ENCODE assay signal across 15 cellular contexts in genomic region chr2:132430895-132431294, GRCh38. TPM values are rescaled to one million over a fixed set of nuclear protein-coding genes. Genes with fewer than 3 reads are reported as not detected.
"Had no signal": no experiment of that assay in that cellular context is flagged by ENCODE, and none has a peak within 500 bp of the region (broad histone marks: within the 10 kb centered on the region; RNA-seq: fewer than 3 reads in every experiment).

No MANE protein-coding gene starts in this region.

- ATAC-seq: heart left ventricle; stimulated activated naive CD8-positive, alpha-beta T cell treated with anti-CD3 and anti-CD28 coated beads, Interleukin-15, Interleukin-2, amounts not matched to agents 100 U/mL and 50 U/mL, for 24 hours had no signal

- H3K27ac ChIP-seq: heart left ventricle, ovary, suprapubic skin, upper lobe of left lung had no signal

- H3K36me3 ChIP-seq: heart left ventricle, ovary, suprapubic skin, upper lobe of left lung had no signal

- H3K27me3 ChIP-seq: ovary, suprapubic skin, upper lobe of left lung had no signal

- H3K4me3 ChIP-seq: heart left ventricle, ovary, suprapubic skin, upper lobe of left lung had no signal

- H3K27ac Mint-ChIP-seq: activated CD4-positive, alpha-beta memory T cell treated with anti-CD3 and anti-CD28 coated beads for 36 hours; brain had no signal

- H3K27me3 Mint-ChIP-seq: activated CD4-positive, alpha-beta memory T cell treated with anti-CD3 and anti-CD28 coated beads for 36 hours; brain had no signal

- H3K9me3 Mint-ChIP-seq: activated CD4-positive, alpha-beta memory T cell treated with anti-CD3 and anti-CD28 coated beads for 36 hours had no signal

- H3K4me1 ChIP-seq: heart left ventricle, suprapubic skin, upper lobe of left lung had no signal

- H3K9me3 ChIP-seq: ovary, suprapubic skin had no signal

- H3K4me3 Mint-ChIP-seq: activated CD4-positive, alpha-beta memory T cell treated with anti-CD3 and anti-CD28 coated beads for 36 hours; brain; neural crest cell had no signal

- DNase-seq: activated CD4-positive, alpha-beta memory T cell treated with anti-CD3 and anti-CD28 coated beads for 36 hours; activated CD4-positive, alpha-beta T cell treated with anti-CD3 and anti-CD28 coated beads for 1 hour; activated T-cell treated with anti-CD3 and anti-CD28 coated beads, Interleukin-2, amount 50 U/mL, for 48 hours; cerebellar nuclear complex; foreskin melanocyte; heart left ventricle; kidney; ovary; stimulated activated CD4-positive, alpha-beta T cell treated with anti-CD3 and anti-CD28 coated beads, Interleukin-2, amount 100 ng/mL, for 48 hours; stimulated activated naive CD8-positive, alpha-beta T cell treated with anti-CD3 and anti-CD28 coated beads, Interleukin-15, Interleukin-2, amounts not matched to agents 100 U/mL and 50 U/mL, for 24 hours; upper lobe of left lung had no signal

- H3K36me3 Mint-ChIP-seq: activated CD4-positive, alpha-beta memory T cell treated with anti-CD3 and anti-CD28 coated beads for 36 hours; brain had no signal

RNA-seq across cellular contexts. Expression of gene GPR39, which starts 14.3 kb away (rescaled TPM):
- total RNA-seq: activated CD4-positive, alpha-beta memory T cell treated with anti-CD3 and anti-CD28 coated beads for 36 hours; dermis microvascular lymphatic vessel endothelial cell; heart left ventricle had no signal
